Comparison of ENCODE assay signal across 1 cellular context in genomic region chr12:1593232-1594044, GRCh38.
TF ChIP-seq lines count a peak whose summit lies in the region.

No MANE protein-coding gene starts in this region.

TF ChIP-seq in HEK293, 187 proteins besides CTCF, POLR2A, EP300 and RAD21 (continued from another document):
- TF ChIP-seq ZNF239 (tag by site-specific recombination; IDR thresholded peaks at IDR 0.05): no peak
- TF ChIP-seq MEIS1 (CRISPR knock-in tag; IDR thresholded peaks at IDR 0.05; ENCODE audit: borderline replicate concordance): no peak
- TF ChIP-seq ZSCAN4 (tag by site-specific recombination; IDR thresholded peaks at IDR 0.05): no peak
- TF ChIP-seq ZFP69B (tag by site-specific recombination; IDR thresholded peaks at IDR 0.05): 0 out of 2 replicates have a peak, but pooled peaks have one; percentile 31
- TF ChIP-seq KLF16 (tag by site-specific recombination; IDR thresholded peaks at IDR 0.05): peak; percentile 62
- TF ChIP-seq EGR2 (tag by site-specific recombination; IDR thresholded peaks at IDR 0.05; ENCODE audit: low read depth): no peak
- peak; percentile 58 for TF ChIP-seq YY2 (tag by site-specific recombination; IDR thresholded peaks at IDR 0.05)
- TF ChIP-seq ZNF211 (tag by site-specific recombination; IDR thresholded peaks at IDR 0.05; ENCODE audit: low read depth): no peak
- TF ChIP-seq SETDB1 (IDR thresholded peaks at IDR 0.05; ENCODE audit: insufficient read length, low read length): no peak
- no peak for TF ChIP-seq ZNF16 (tag by site-specific recombination; IDR thresholded peaks at IDR 0.05; ENCODE audit: low read depth)
- no peak for TF ChIP-seq ZNF677 (tag by site-specific recombination; IDR thresholded peaks at IDR 0.05)
- TF ChIP-seq ZNF335 (tag by site-specific recombination; conservative IDR thresholded peaks at IDR 0.05): peak; percentile 66
- no peak for TF ChIP-seq ZNF18 (tag by site-specific recombination; IDR thresholded peaks at IDR 0.05)
- no peak for TF ChIP-seq ZNF324 (tag by site-specific recombination; IDR thresholded peaks at IDR 0.05)
- no peak for TF ChIP-seq ZNF488 (tag by site-specific recombination; IDR thresholded peaks at IDR 0.05)
- TF ChIP-seq SP3 (tag by site-specific recombination; IDR thresholded peaks at IDR 0.05): peak; percentile 56
- TF ChIP-seq ZBTB8A (tag by site-specific recombination; IDR thresholded peaks at IDR 0.05): 0 out of 2 replicates have a peak, but pooled peaks have one; percentile 30
- TF ChIP-seq ZNF19 (tag by site-specific recombination; IDR thresholded peaks at IDR 0.05; ENCODE audit: low read depth): no peak
- TF ChIP-seq ZNF221 (tag by site-specific recombination; IDR thresholded peaks at IDR 0.05; ENCODE audit: borderline replicate concordance): no peak
- no peak for TF ChIP-seq GLI2 (tag by site-specific recombination; IDR thresholded peaks at IDR 0.05; ENCODE audit: borderline replicate concordance, low read depth)
- TF ChIP-seq YY1 (tag by site-specific recombination; IDR thresholded peaks at IDR 0.05): peak; percentile 65; the same call in 1 of the 2 replicates
- no peak for TF ChIP-seq ZNF529 (tag by site-specific recombination; IDR thresholded peaks at IDR 0.05; ENCODE audit: insufficient replicate concordance)
- no peak for TF ChIP-seq ZNF423 (tag by site-specific recombination; IDR thresholded peaks at IDR 0.05)
- peak; percentile 64; the same call in 1 of the 2 replicates for TF ChIP-seq ZFP3 (tag by site-specific recombination; IDR thresholded peaks at IDR 0.05; ENCODE audit: low read depth)
- no peak for TF ChIP-seq ZNF704 (tag by site-specific recombination; IDR thresholded peaks at IDR 0.05)
- peak; percentile 15; the same call in 1 of the 2 replicates for TF ChIP-seq ZXDB (tag by site-specific recombination; IDR thresholded peaks at IDR 0.05)
- TF ChIP-seq ZNF776 (tag by site-specific recombination; IDR thresholded peaks at IDR 0.05; ENCODE audit: borderline replicate concordance): no peak
- TF ChIP-seq ZNF701 (tag by site-specific recombination; IDR thresholded peaks at IDR 0.05): no peak
- no peak for TF ChIP-seq ZNF544 (tag by site-specific recombination; IDR thresholded peaks at IDR 0.05)
- TF ChIP-seq ZNF530 (tag by site-specific recombination; IDR thresholded peaks at IDR 0.05; ENCODE audit: low read depth): no peak
- no peak for TF ChIP-seq ZNF777 (tag by site-specific recombination; IDR thresholded peaks at IDR 0.05; ENCODE audit: borderline replicate concordance)
- peak; percentile 72; the same call in 1 of the 2 replicates for TF ChIP-seq GLI4 (tag by site-specific recombination; IDR thresholded peaks at IDR 0.05)
- TF ChIP-seq ZNF184 (tag by site-specific recombination; IDR thresholded peaks at IDR 0.05): no peak
- peak; percentile 88 for TF ChIP-seq KLF8 (tag by site-specific recombination; IDR thresholded peaks at IDR 0.05)
- no peak for TF ChIP-seq ZNF366 (tag by site-specific recombination; conservative IDR thresholded peaks at IDR 0.05)
- no peak; the same call in 1 of the 2 replicates for TF ChIP-seq ZBTB49 (tag by site-specific recombination; IDR thresholded peaks at IDR 0.05; ENCODE audit: low read depth)
- TF ChIP-seq ZNF114 (tag by site-specific recombination; IDR thresholded peaks at IDR 0.05): no peak
- no peak for TF ChIP-seq ZNF155 (tag by site-specific recombination; IDR thresholded peaks at IDR 0.05)
- no peak for TF ChIP-seq PRDM4 (tag by site-specific recombination; IDR thresholded peaks at IDR 0.05)
- TF ChIP-seq AEBP2 (tag by site-specific recombination; IDR thresholded peaks at IDR 0.05; ENCODE audit: borderline replicate concordance): no peak
